ENCODE assay signal across 26 cellular contexts in genomic region chr11:93869830-93870229, GRCh38. TPM values are rescaled to one million over a fixed set of nuclear protein-coding genes. Genes with fewer than 3 reads are reported as not detected.
"Had no signal": no experiment of that assay in that cellular context is flagged by ENCODE, and none has a peak within 500 bp of the region (broad histone marks: within the 10 kb centered on the region; RNA-seq: fewer than 3 reads in every experiment).

No MANE protein-coding gene starts in this region.

- H3K9me3 Mint-ChIP-seq: activated naive CD4-positive, alpha-beta T cell treated with anti-CD3 and anti-CD28 coated beads, Interleukin-2, amount 50 U/mL, for 24 hours; activated T-cell treated with anti-CD3 and anti-CD28 coated beads, Interleukin-2, amount 50 U/mL, for 24 hours; T-helper 1 cell treated with Interleukin-12 subunit alpha and Interleukin-12 subunit beta and Interleukin-4 antibody, amounts not matched to agents 30 μg/mL and 1 μg/mL, for 36 hours had no signal

- H3K27ac Mint-ChIP-seq: activated CD8-positive, alpha-beta T cell treated with anti-CD3 and anti-CD28 coated beads for 36 hours; activated naive CD4-positive, alpha-beta T cell treated with anti-CD3 and anti-CD28 coated beads, Interleukin-2, amount 50 U/mL, for 24 hours; activated T-cell treated with anti-CD3 and anti-CD28 coated beads, Interleukin-2, amount 50 U/mL, for 24 hours; activated T-helper 1 cell treated with anti-CD3 and anti-CD28 coated beads, Interleukin-12 subunit alpha, Interleukin-12 subunit beta, Interleukin-2, Interleukin-4 antibody, amounts not matched to agents 30 ng/mL and 10 ng/mL and 1 ng/mL, durations not matched to agents 14 hours and 24 hours and 36 hours; T-helper 1 cell treated with Interleukin-12 subunit alpha and Interleukin-12 subunit beta and Interleukin-4 antibody, amounts not matched to agents 30 μg/mL and 1 μg/mL, for 36 hours had no signal

- H3K4me1 Mint-ChIP-seq: activated naive CD4-positive, alpha-beta T cell treated with anti-CD3 and anti-CD28 coated beads, Interleukin-2, amount 50 U/mL, for 24 hours had no signal

- H3K4me3 Mint-ChIP-seq: activated CD8-positive, alpha-beta T cell treated with anti-CD3 and anti-CD28 coated beads for 36 hours; activated naive CD4-positive, alpha-beta T cell treated with anti-CD3 and anti-CD28 coated beads, Interleukin-2, amount 50 U/mL, for 24 hours; activated T-cell treated with anti-CD3 and anti-CD28 coated beads, Interleukin-2, amount 50 U/mL, for 24 hours; activated T-helper 1 cell treated with anti-CD3 and anti-CD28 coated beads, Interleukin-12 subunit alpha, Interleukin-12 subunit beta, Interleukin-2, Interleukin-4 antibody, amounts not matched to agents 30 ng/mL and 10 ng/mL and 1 ng/mL, durations not matched to agents 14 hours and 24 hours and 36 hours; T-helper 1 cell treated with Interleukin-12 subunit alpha and Interleukin-12 subunit beta and Interleukin-4 antibody, amounts not matched to agents 30 μg/mL and 1 μg/mL, for 36 hours had no signal

- H3K27me3 ChIP-seq: breast epithelium had no signal

- H3K4me1 ChIP-seq: breast epithelium had no signal

- H3K36me3 ChIP-seq: breast epithelium had no signal

- H3K27ac ChIP-seq: breast epithelium had no signal

- H3K4me3 ChIP-seq: breast epithelium had no signal

- H3K36me3 Mint-ChIP-seq: activated naive CD4-positive, alpha-beta T cell treated with anti-CD3 and anti-CD28 coated beads, Interleukin-2, amount 50 U/mL, for 24 hours had no signal

- DNase-seq: activated CD4-positive, alpha-beta T cell treated with anti-CD3 and anti-CD28 coated beads for 4 hours; activated CD8-positive, alpha-beta memory T cell treated with anti-CD3 and anti-CD28 coated beads, Interleukin-2, amount 50 U/mL, for 48 hours; activated CD8-positive, alpha-beta T cell treated with anti-CD3 and anti-CD28 coated beads for 36 hours; activated effector memory CD4-positive, alpha-beta T cell treated with Interleukin-2 at 50 U/mL for 16 hours; activated naive CD4-positive, alpha-beta T cell; activated T-cell treated with anti-CD3 and anti-CD28 coated beads, Interleukin-2, amount 50 U/mL, for 24 hours; aorta; central memory CD4-positive, alpha-beta T cell; Kasumi-1; KBM-7; NCI-H1048; NCI-H1417; NCI-H2029 treated with DMSO at 0.1 percent for 48 hours; NCI-H345; NCI-H510A; NCI-H526 treated with DMSO at 0.1 percent for 48 hours; PC-3; SHP77 treated with DMSO at 0.1 percent for 48 hours; T-helper 9 cell had no signal

- H3K9me3 ChIP-seq: breast epithelium had no signal

- ATAC-seq: activated CD4-positive, CD25-positive, alpha-beta regulatory T cell treated with anti-CD3 and anti-CD28 coated beads, Interleukin-2, amount 50 U/mL, for 24 hours; activated CD8-positive, alpha-beta T cell treated with anti-CD3 and anti-CD28 coated beads for 36 hours; PC-3 had no signal

RNA-seq across cellular contexts. Expression of gene VSTM5, which starts 19.4 kb away (rescaled TPM):
- total RNA-seq: activated CD8-positive, alpha-beta T cell treated with anti-CD3 and anti-CD28 coated beads for 36 hours; activated T-helper 1 cell treated with anti-CD3 and anti-CD28 coated beads, Interleukin-12 subunit alpha, Interleukin-12 subunit beta, Interleukin-2, Interleukin-4 antibody, amounts not matched to agents 30 ng/mL and 10 ng/mL and 1 ng/mL, durations not matched to agents 14 hours and 24 hours and 36 hours; chondrocyte; SK-MEL-5 had no signal
